In genomic region chr7:102272075-102272916, GRCh38 we compare ENCODE assay signal across 8 cellular contexts. TPM values are rescaled to one million over a fixed set of nuclear protein-coding genes. Genes with fewer than 3 reads are reported as not detected.
DNase-seq lines count a peak whose midpoint lies in the region; ATAC-seq and TF ChIP-seq lines count a peak whose summit lies in the region.

No MANE protein-coding gene starts in this region.

- H3K36me3 ChIP-seq in Panc1 (ENCODE audit: control insufficient read depth, insufficient read depth, low read length) (no peaks in the 10 kb centered on the region), neural progenitor cell (no peaks in the 10 kb centered on the region), stomach (peaks cover 0 to 6% (median 0%) of the 10 kb centered on the region in 4 donors)

- DNase-seq in Caki2 (ENCODE audit: low read depth) (peak; percentile 60), Panc1 (ENCODE audit: low read depth, low spot score) (peak; percentile 52), fibroblast of peridontal ligament (ENCODE audit: extremely low read depth) (peak; percentile 67), neural progenitor cell (ENCODE audit: low spot score) (peak; percentile 88), stomach (peak; percentile 82)
- DNase-seq in activated T-helper 1 cell treated with anti-CD3 and anti-CD28 coated beads, Interleukin-12 subunit alpha, Interleukin-12 subunit beta, Interleukin-2, Interleukin-4 antibody, amounts not matched to agents 30 ng/mL and 10 ng/mL and 1 ng/mL, durations not matched to agents 14 hours and 24 hours and 36 hours (ENCODE audit: low spot score): peak; percentile 53

- H3K4me1 ChIP-seq in Panc1 (ENCODE audit: control insufficient read depth, insufficient read depth, low read length): peaks cover 8% of the 10 kb centered on the region
- H3K4me1 ChIP-seq in neural progenitor cell: no peaks in the 10 kb centered on the region
- peaks cover 0 to 7% (median 5%) of the 10 kb centered on the region in 4 donors for H3K4me1 ChIP-seq in stomach

- peaks cover 4% of the 10 kb centered on the region for H3K27me3 Mint-ChIP-seq in activated T-helper 1 cell treated with anti-CD3 and anti-CD28 coated beads, Interleukin-12 subunit alpha, Interleukin-12 subunit beta, Interleukin-2, Interleukin-4 antibody, amounts not matched to agents 30 ng/mL and 10 ng/mL and 1 ng/mL, durations not matched to agents 14 hours and 24 hours and 36 hours (ENCODE audit: insufficient read depth)
- H3K27me3 Mint-ChIP-seq in neural progenitor cell (ENCODE audit: insufficient read depth, low read depth): peaks cover 5% of the 10 kb centered on the region

- no peak overlapping the region for H3K4me3 Mint-ChIP-seq in activated T-helper 1 cell treated with anti-CD3 and anti-CD28 coated beads, Interleukin-12 subunit alpha, Interleukin-12 subunit beta, Interleukin-2, Interleukin-4 antibody, amounts not matched to agents 30 ng/mL and 10 ng/mL and 1 ng/mL, durations not matched to agents 14 hours and 24 hours and 36 hours
- no peak overlapping the region for H3K4me3 Mint-ChIP-seq in neural progenitor cell

- no peaks in the 10 kb centered on the region for H3F3A ChIP-seq in neural progenitor cell (ENCODE audit: low read depth)

- H3K9ac ChIP-seq in neural progenitor cell: no peak overlapping the region

- H3K4me2 ChIP-seq in neural progenitor cell: no peak overlapping the region

- no peaks in the 10 kb centered on the region for H4K20me1 ChIP-seq in neural progenitor cell (ENCODE audit: low read depth)

- H3K36me3 Mint-ChIP-seq in activated T-helper 1 cell treated with anti-CD3 and anti-CD28 coated beads, Interleukin-12 subunit alpha, Interleukin-12 subunit beta, Interleukin-2, Interleukin-4 antibody, amounts not matched to agents 30 ng/mL and 10 ng/mL and 1 ng/mL, durations not matched to agents 14 hours and 24 hours and 36 hours (ENCODE audit: low read depth): no peaks in the 10 kb centered on the region
- H3K36me3 Mint-ChIP-seq in neural progenitor cell: no peaks in the 10 kb centered on the region

- no peak for TF ChIP-seq EP300 in stomach (IDR thresholded peaks at IDR 0.05)

- H3K4me3 ChIP-seq in Panc1 (ENCODE audit: low read depth in 2 of 2, low read length in 2 of 2) (no peak overlapping the region), neural progenitor cell (no peak overlapping the region), stomach (no peak overlapping the region)

- no peaks in the 10 kb centered on the region for H3K27me3 ChIP-seq in Panc1 (ENCODE audit: control insufficient read depth, insufficient read depth, low read length)
- H3K27me3 ChIP-seq in neural progenitor cell: no peaks in the 10 kb centered on the region
- no peaks in the 10 kb centered on the region for H3K27me3 ChIP-seq in stomach

- CTCF ChIA-PET in Panc1 (lab: Charles Lee): interaction anchor here (1.5 kb wide), 1 partner anchor 729 kb away, joined by 9 read pairs; no protein-coding TSS in a partner anchor

- in situ Hi-C loops in Caki2 (cut with HindIII; ENCODE audit: low pct_unique_long_range_greater_than_20kb, low sequenced_read_pairs) (no loop called here), Panc1 (cut with HindIII; ENCODE audit: low pct_unique_long_range_greater_than_20kb, low sequenced_read_pairs) (no loop called here)

- POLR2A ChIA-PET in Panc1 (lab: Charles Lee): no interaction called here

- peak; percentile 48 for ATAC-seq in HG02610 (IDR thresholded peaks at IDR 0.05; ENCODE audit: unreplicated experiment)
- ATAC-seq in Panc1: peak; percentile 91
- ATAC-seq in GM21786 (IDR thresholded peaks at IDR 0.05; ENCODE audit: unreplicated experiment): no peak

- 44 to 62% (median 47%) methylated on average over 14 to 21 of the region's 21 CpGs for WGBS in stomach, 5 donors

- H3K4me1 Mint-ChIP-seq in activated T-helper 1 cell treated with anti-CD3 and anti-CD28 coated beads, Interleukin-12 subunit alpha, Interleukin-12 subunit beta, Interleukin-2, Interleukin-4 antibody, amounts not matched to agents 30 ng/mL and 10 ng/mL and 1 ng/mL, durations not matched to agents 14 hours and 24 hours and 36 hours (ENCODE audit: low read depth): no peaks in the 10 kb centered on the region
- H3K4me1 Mint-ChIP-seq in neural progenitor cell: peaks cover 10% of the 10 kb centered on the region

- no peaks in the 10 kb centered on the region for H3K79me2 ChIP-seq in neural progenitor cell (ENCODE audit: low read depth)

- no peak overlapping the region for H3K27ac ChIP-seq in Panc1 (ENCODE audit: low read length)
- H3K27ac ChIP-seq in neural progenitor cell: no peak overlapping the region
- no peak overlapping the region for H3K27ac ChIP-seq in stomach

- H3K9me3 Mint-ChIP-seq in activated T-helper 1 cell treated with anti-CD3 and anti-CD28 coated beads, Interleukin-12 subunit alpha, Interleukin-12 subunit beta, Interleukin-2, Interleukin-4 antibody, amounts not matched to agents 30 ng/mL and 10 ng/mL and 1 ng/mL, durations not matched to agents 14 hours and 24 hours and 36 hours: no peaks in the 10 kb centered on the region
- no peaks in the 10 kb centered on the region for H3K9me3 Mint-ChIP-seq in neural progenitor cell

- no peak for TF ChIP-seq POLR2A in stomach (IDR thresholded peaks at IDR 0.05)

- H2AFZ ChIP-seq in neural progenitor cell (replicated peaks): peak overlapping the region; percentile 39

- intact Hi-C loops in Panc1 (cut with micrococcal nuclease; ENCODE audit: unreplicated experiment) (loop anchor here (5.0 kb wide), 1 partner anchor 730 kb away; no protein-coding TSS in a partner anchor), stomach (cut with DNase I; ENCODE audit: low total_unique reads) (loop anchor here (5.0 kb wide), 1 partner anchor 730 kb away; no protein-coding TSS in a partner anchor)
- intact Hi-C loops in activated T-helper 1 cell treated with anti-CD3 and anti-CD28 coated beads, Interleukin-12 subunit alpha, Interleukin-12 subunit beta, Interleukin-2, Interleukin-4 antibody, amounts not matched to agents 30 ng/mL and 10 ng/mL and 1 ng/mL, durations not matched to agents 14 hours and 24 hours and 36 hours (cut with micrococcal nuclease): loop anchor here (1.0 kb wide), 4 partner anchors 584 to 729 kb away; no protein-coding TSS in a partner anchor

- BruUV-seq in Panc1 (replicated peaks; lab: Mats Ljungman, UMichigan): no TSS peak

- H3K9me3 ChIP-seq in Panc1 (ENCODE audit: control insufficient read depth, insufficient read depth, low read depth, low read length): no peaks in the 10 kb centered on the region
- no peaks in the 10 kb centered on the region for H3K9me3 ChIP-seq in neural progenitor cell (ENCODE audit: low read depth)
- no peaks in the 10 kb centered on the region for H3K9me3 ChIP-seq in stomach

- TF ChIP-seq CTCF in Panc1 (IDR thresholded peaks at IDR 0.05) (peak; percentile 94), neural progenitor cell (IDR thresholded peaks at IDR 0.05) (peak; percentile 98), stomach (IDR thresholded peaks at IDR 0.05) (peak in 5 of 7 experiments; percentile 65 to 90 (median 84))

- no peak overlapping the region for H3K27ac Mint-ChIP-seq in activated T-helper 1 cell treated with anti-CD3 and anti-CD28 coated beads, Interleukin-12 subunit alpha, Interleukin-12 subunit beta, Interleukin-2, Interleukin-4 antibody, amounts not matched to agents 30 ng/mL and 10 ng/mL and 1 ng/mL, durations not matched to agents 14 hours and 24 hours and 36 hours
- no peak overlapping the region for H3K27ac Mint-ChIP-seq in neural progenitor cell

RNA-seq across cellular contexts. Expression of gene SH2B2, which starts 14.4 kb away (rescaled TPM):
- total RNA-seq in Caki2 (2014; rRNA removed; shearing (Covaris generic); ENCODE audit: low replicate concordance): 7.0 and 16.5 TPM in 2 replicates
- total RNA-seq in Panc1 (2021; ENCODE audit: unreplicated experiment) (2.8 TPM), neural progenitor cell (ENCODE audit: low replicate concordance) (2.0 and 15.1 TPM in 2 replicates), stomach (10 to 100 TPM in 1 of 5 donors, 1 to 10 TPM in 2, under 1 TPM in 1, not detected in 1; 0.37 to 11.1 (median 6.5) TPM)
- polyA plus RNA-seq in Panc1 (2012; ENCODE audit: insufficient read length): 7.4 TPM
- 2.1 and 2.6 TPM in 2 replicates for total RNA-seq in activated T-helper 1 cell treated with anti-CD3 and anti-CD28 coated beads, Interleukin-12 subunit alpha, Interleukin-12 subunit beta, Interleukin-2, Interleukin-4 antibody, amounts not matched to agents 30 ng/mL and 10 ng/mL and 1 ng/mL, durations not matched to agents 14 hours and 24 hours and 36 hours
- 1 to 10 TPM; 2.3 to 2.7 (median 2.6) TPM for polyA plus RNA-seq in stomach
